ENCODE assay signal across 2 cellular contexts in the genomic region with DNA sequence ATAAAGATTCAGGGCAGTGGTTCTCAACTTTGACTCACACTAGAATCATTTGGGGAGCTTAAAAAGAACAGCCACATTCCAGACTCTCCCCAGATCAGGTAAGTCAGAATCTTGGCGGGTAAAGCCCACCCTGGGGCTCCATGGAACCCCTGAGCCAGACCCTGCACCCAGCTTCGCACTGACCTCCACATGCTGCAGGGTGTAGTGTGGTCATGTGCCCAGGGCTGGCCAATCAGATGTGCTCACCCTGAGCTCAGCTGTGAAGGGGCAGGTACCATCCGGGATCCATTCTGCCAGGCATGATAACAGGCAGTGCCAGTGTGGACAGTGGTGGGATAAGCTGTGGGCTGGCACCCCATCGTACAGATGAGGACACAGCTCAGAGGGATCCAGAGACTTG.
TF ChIP-seq lines count a peak whose summit lies in the region.

No MANE protein-coding gene starts in this region.

TF ChIP-seq in HepG2, 621 proteins besides CTCF, POLR2A, EP300 and RAD21:
- TF ChIP-seq, protein P1, sequence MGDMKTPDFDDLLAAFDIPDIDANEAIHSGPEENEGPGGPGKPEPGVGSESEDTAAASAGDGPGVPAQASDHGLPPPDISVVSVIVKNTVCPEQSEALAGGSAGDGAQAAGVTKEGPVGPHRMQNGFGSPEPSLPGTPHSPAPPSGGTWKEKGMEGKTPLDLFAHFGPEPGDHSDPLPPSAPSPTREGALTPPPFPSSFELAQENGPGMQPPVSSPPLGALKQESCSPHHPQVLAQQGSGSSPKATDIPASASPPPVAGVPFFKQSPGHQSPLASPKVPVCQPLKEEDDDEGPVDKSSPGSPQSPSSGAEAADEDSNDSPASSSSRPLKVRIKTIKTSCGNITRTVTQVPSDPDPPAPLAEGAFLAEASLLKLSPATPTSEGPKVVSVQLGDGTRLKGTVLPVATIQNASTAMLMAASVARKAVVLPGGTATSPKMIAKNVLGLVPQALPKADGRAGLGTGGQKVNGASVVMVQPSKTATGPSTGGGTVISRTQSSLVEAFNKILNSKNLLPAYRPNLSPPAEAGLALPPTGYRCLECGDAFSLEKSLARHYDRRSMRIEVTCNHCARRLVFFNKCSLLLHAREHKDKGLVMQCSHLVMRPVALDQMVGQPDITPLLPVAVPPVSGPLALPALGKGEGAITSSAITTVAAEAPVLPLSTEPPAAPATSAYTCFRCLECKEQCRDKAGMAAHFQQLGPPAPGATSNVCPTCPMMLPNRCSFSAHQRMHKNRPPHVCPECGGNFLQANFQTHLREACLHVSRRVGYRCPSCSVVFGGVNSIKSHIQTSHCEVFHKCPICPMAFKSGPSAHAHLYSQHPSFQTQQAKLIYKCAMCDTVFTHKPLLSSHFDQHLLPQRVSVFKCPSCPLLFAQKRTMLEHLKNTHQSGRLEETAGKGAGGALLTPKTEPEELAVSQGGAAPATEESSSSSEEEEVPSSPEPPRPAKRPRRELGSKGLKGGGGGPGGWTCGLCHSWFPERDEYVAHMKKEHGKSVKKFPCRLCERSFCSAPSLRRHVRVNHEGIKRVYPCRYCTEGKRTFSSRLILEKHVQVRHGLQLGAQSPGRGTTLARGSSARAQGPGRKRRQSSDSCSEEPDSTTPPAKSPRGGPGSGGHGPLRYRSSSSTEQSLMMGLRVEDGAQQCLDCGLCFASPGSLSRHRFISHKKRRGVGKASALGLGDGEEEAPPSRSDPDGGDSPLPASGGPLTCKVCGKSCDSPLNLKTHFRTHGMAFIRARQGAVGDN (CRISPR knock-in tag; IDR thresholded peaks at IDR 0.05) = peak; percentile 52
- TF ChIP-seq ZNF780A (CRISPR knock-in tag; IDR thresholded peaks at IDR 0.05) (no peak), ZNF382 (CRISPR knock-in tag; IDR thresholded peaks at IDR 0.05; ENCODE audit: borderline replicate concordance) (no peak), CBFB (CRISPR knock-in tag; IDR thresholded peaks at IDR 0.05) (no peak), NFYC (CRISPR knock-in tag; IDR thresholded peaks at IDR 0.05) (peak; percentile 69), NFYB (CRISPR knock-in tag; IDR thresholded peaks at IDR 0.05) (peak; percentile 32; the same call in 1 of the 2 replicates)
- TF ChIP-seq, protein P2, sequence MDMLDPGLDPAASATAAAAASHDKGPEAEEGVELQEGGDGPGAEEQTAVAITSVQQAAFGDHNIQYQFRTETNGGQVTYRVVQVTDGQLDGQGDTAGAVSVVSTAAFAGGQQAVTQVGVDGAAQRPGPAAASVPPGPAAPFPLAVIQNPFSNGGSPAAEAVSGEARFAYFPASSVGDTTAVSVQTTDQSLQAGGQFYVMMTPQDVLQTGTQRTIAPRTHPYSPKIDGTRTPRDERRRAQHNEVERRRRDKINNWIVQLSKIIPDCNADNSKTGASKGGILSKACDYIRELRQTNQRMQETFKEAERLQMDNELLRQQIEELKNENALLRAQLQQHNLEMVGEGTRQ (IDR thresholded peaks at IDR 0.05; ENCODE audit: low read depth, low read length) = no peak
- TF ChIP-seq, protein P2 (CRISPR knock-in tag; IDR thresholded peaks at IDR 0.05; ENCODE audit: borderline replicate concordance) = peak; percentile 53; the same call in 1 of the 2 replicates
- TF ChIP-seq, protein P3, sequence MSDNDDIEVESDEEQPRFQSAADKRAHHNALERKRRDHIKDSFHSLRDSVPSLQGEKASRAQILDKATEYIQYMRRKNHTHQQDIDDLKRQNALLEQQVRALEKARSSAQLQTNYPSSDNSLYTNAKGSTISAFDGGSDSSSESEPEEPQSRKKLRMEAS (IDR thresholded peaks at IDR 0.05) = peak; percentile 27; the same call in 1 of the 2 replicates
- TF ChIP-seq, protein P4, sequence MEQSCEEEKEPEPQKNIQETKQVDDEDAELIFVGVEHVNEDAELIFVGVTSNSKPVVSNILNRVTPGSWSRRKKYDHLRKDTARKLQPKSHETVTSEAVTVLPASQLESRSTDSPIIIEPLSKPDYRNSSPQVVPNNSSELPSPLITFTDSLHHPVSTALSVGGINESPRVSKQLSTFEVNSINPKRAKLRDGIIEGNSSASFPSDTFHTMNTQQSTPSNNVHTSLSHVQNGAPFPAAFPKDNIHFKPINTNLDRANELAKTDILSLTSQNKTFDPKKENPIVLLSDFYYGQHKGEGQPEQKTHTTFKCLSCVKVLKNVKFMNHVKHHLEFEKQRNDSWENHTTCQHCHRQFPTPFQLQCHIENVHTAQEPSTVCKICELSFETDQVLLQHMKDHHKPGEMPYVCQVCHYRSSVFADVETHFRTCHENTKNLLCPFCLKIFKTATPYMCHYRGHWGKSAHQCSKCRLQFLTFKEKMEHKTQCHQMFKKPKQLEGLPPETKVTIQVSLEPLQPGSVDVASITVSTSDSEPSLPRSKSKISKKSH (CRISPR knock-in tag; IDR thresholded peaks at IDR 0.05; ENCODE audit: borderline replicate concordance) = 0 out of 2 replicates have a peak, but pooled peaks have one; percentile 44

TF ChIP-seq in GM12878, 131 proteins besides CTCF, POLR2A, EP300 and RAD21:
- TF ChIP-seq ZBED1 (IDR thresholded peaks at IDR 0.05; ENCODE audit: borderline replicate concordance) (no peak), HDGF (IDR thresholded peaks at IDR 0.05) (no peak), GATAD2B (conservative IDR thresholded peaks at IDR 0.05; ENCODE audit: low read depth) (no peak)
- TF ChIP-seq, protein P5, sequence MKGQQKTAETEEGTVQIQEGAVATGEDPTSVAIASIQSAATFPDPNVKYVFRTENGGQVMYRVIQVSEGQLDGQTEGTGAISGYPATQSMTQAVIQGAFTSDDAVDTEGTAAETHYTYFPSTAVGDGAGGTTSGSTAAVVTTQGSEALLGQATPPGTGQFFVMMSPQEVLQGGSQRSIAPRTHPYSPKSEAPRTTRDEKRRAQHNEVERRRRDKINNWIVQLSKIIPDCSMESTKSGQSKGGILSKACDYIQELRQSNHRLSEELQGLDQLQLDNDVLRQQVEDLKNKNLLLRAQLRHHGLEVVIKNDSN (IDR thresholded peaks at IDR 0.05; ENCODE audit: borderline replicate concordance, extremely low read length, insufficient read depth, low read depth, low read length) = peak; percentile 66
TF ChIP-seq in GM12878: peak in this region for 1.
